1 cellular context compared by ENCODE assay signal in the genomic region with DNA sequence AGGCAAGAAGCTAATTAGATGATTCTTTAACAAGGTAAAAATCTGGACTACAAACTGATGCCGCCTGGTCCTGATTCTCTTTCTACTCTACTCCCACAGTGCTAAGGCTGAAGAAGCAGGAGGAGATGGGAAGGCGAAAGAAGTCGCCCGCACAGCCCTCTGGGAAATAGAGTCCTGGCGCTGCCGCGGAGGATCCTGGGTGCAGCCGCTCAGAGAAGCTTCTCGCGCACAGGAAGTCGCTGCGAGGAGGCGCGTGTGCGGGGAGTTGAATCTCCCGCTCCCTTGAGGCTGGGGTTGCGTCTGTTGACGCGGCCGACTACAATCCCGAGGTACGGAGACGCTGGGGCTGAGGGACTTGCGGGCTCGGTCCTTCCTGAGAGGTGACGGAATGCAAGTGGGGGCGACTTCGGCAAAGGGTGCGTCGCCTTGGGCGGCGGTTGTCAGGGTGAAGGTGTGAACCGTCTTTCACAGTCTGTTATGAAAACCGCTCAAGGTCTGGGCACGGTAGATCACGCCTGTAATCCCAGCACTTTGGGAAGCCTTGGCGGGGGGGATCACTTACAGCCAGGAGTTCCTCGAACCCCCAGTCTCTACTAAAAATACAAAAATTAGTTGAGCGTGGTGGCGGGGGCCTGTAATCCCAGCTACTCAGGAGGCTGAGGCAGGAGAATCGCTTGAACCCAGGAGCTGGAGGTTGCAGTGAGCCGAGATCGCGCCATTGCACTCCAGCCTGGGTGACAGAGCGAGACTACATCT.
TF ChIP-seq lines count a peak whose summit lies in the region.

ZNF473 (plus strand) TSS at position 212 of the 756 bp plus-strand sequence. CDS start 5,078 bp downstream, outside the sequence.

TF ChIP-seq in GM23338, 12 proteins besides CTCF, POLR2A, EP300 and RAD21 (continued from another document):
- no peak for TF ChIP-seq ZNF462 (CRISPR knock-in tag; IDR thresholded peaks at IDR 0.05)
- no peak for TF ChIP-seq ZNF331 (CRISPR knock-in tag; IDR thresholded peaks at IDR 0.05; ENCODE audit: low read depth)
- peak; percentile 97 for TF ChIP-seq POLR2AphosphoS5 (IDR thresholded peaks at IDR 0.05; ENCODE audit: low read depth)
- TF ChIP-seq CREB1 (CRISPR knock-in tag; IDR thresholded peaks at IDR 0.05; ENCODE audit: low read depth) = peak; percentile 17; the same call in 1 of the 2 replicates
- TF ChIP-seq REST (IDR thresholded peaks at IDR 0.05; ENCODE audit: unreplicated experiment) = no peak
- no peak for TF ChIP-seq EZH2 (IDR thresholded peaks at IDR 0.05; ENCODE audit: low read depth, unreplicated experiment)
- no peak for TF ChIP-seq ZNF114 (CRISPR knock-in tag; IDR thresholded peaks at IDR 0.05)
- TF ChIP-seq STAT1 (IDR thresholded peaks at IDR 0.05; ENCODE audit: unreplicated experiment) = no peak
